Comparison of ENCODE assay signal across 8 cellular contexts in the genomic region with DNA sequence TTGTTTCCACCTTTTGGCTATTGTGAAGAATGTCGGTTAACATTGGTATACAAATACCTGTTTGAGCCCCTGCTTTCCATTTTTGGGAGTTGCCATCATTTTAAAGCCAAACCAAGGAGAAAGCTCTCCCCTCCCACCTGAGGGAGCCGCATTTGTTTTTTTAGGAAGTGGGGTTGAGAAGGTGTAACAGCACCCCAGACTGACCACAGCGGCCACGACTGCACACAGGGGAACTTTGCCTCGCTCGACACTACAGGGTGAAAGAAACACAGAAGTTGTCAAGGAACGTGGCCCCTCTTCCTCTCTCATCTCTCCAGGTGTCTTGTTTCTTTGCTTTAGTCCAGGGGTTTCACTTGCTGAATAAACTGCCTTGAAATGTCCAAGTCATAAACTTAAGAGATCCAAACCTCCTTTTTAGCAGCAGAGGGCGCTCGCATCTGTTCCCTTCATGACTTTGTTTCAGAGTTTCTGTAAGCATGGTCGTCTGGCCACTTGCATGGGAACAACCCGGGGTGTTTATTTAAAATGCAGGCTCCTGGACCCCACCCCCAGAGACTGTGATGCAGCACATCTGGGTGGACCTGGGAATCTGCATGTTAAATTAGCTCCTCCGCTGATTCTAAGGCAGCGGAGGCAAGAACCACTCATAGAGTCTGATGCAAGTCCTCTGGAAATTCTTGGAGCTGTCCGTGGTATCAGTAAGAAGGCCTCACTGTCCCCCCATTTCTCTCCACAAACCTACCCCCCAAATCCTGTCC. TPM values are rescaled to one million over a fixed set of nuclear protein-coding genes. Genes with fewer than 3 reads are reported as not detected.
DNase-seq lines count a peak whose midpoint lies in the region; ATAC-seq and TF ChIP-seq lines count a peak whose summit lies in the region.

No MANE protein-coding gene starts in this region.

- peak; percentile 71 for TF ChIP-seq CTCF in AG10803 (conservative IDR thresholded peaks at IDR 0.05; ENCODE audit: low read length)

- DNase-seq in AG10803 (ENCODE audit: low read depth), result peak; percentile 55
- peak; percentile 39 for DNase-seq in H4 (ENCODE audit: low spot score)
- DNase-seq in NOMO-1 treated with DMSO at 0.1 percent for 48 hours (lab: John Stamatoyannopoulos, UW; ENCODE audit: unreplicated experiment), result peak; percentile 37
- peak; percentile 27 for DNase-seq in activated T-cell treated with anti-CD3 and anti-CD28 coated beads for 48 hours (ENCODE audit: low read depth)
- DNase-seq in fibroblast of the conjunctiva (ENCODE audit: low read depth), result peak; percentile 35
- peak; percentile 60 for DNase-seq in pons (ENCODE audit: low spot score)

- no peak overlapping the region for H3K4me3 ChIP-seq in AG10803 (ENCODE audit: low read length)

- ATAC-seq in HG02610 (IDR thresholded peaks at IDR 0.05; ENCODE audit: unreplicated experiment) (no peak), GM18868 (IDR thresholded peaks at IDR 0.05; ENCODE audit: unreplicated experiment) (no peak)

RNA-seq across cellular contexts. Expression of a gene that starts 2.1 kb away (rescaled TPM):
- total RNA-seq in H4 (2014; rRNA removed; shearing (Covaris generic)), result 1.2 and 2.0 TPM in 2 replicates
